In genomic region chr9:79023134-79023577, GRCh38 we compare ENCODE assay signal across 14 cellular contexts.
DNase-seq lines count a peak whose midpoint lies in the region; ATAC-seq, FAIRE-seq and TF ChIP-seq lines count a peak whose summit lies in the region.
"Had no signal": no experiment of that assay in that cellular context is flagged by ENCODE, and none has a peak within 500 bp of the region (broad histone marks: within the 10 kb centered on the region; RNA-seq: fewer than 3 reads in every experiment).

No MANE protein-coding gene starts in this region.

- no peaks in the 10 kb centered on the region for H3K9me3 ChIP-seq in astrocyte (ENCODE audit: insufficient read depth, low read depth, low read length)
- H3K9me3 ChIP-seq: upper lobe of right lung had no signal

- peak overlapping the region; percentile 93 for H3K27ac ChIP-seq in astrocyte (ENCODE audit: low read depth, low read length)
- H3K27ac ChIP-seq: upper lobe of right lung had no signal

- H3K4me2 ChIP-seq in astrocyte (ENCODE audit: low read length) = peak overlapping the region; percentile 36

- H3K27me3 ChIP-seq in astrocyte (ENCODE audit: insufficient read depth, low read length) = no peaks in the 10 kb centered on the region
- H3K27me3 ChIP-seq: upper lobe of right lung had no signal

- peak overlapping the region; percentile 86 for H3K27ac Mint-ChIP-seq in HFFc6
- peak overlapping the region; percentile 92 for H3K27ac Mint-ChIP-seq in astrocyte (ENCODE audit: unreplicated experiment)
- H3K27ac Mint-ChIP-seq in activated T-helper 1 cell treated with anti-CD3 and anti-CD28 coated beads, Interleukin-12 subunit alpha, Interleukin-12 subunit beta, Interleukin-2, Interleukin-4 antibody, amounts not matched to agents 30 ng/mL and 10 ng/mL and 1 ng/mL, durations not matched to agents 14 hours and 24 hours and 36 hours = no peak overlapping the region
- H3K27ac Mint-ChIP-seq: activated CD8-positive, alpha-beta T cell treated with anti-CD3 and anti-CD28 coated beads, Interleukin-2, amount 10 ng/mL, durations not matched to agents 7 days and 5 days had no signal

- no peaks in the 10 kb centered on the region for H3K79me2 ChIP-seq in astrocyte (ENCODE audit: insufficient read depth, low read length)

- peak overlapping the region; percentile 65 for H3K9ac ChIP-seq in astrocyte (ENCODE audit: low read length)

- no peak for ATAC-seq in omental fat pad (ENCODE audit: low FRiP score)
- ATAC-seq: activated CD8-positive, alpha-beta T cell treated with anti-CD3 and anti-CD28 coated beads, Interleukin-2, amount 10 ng/mL, durations not matched to agents 7 days and 5 days; upper lobe of right lung had no signal

- H3K4me3 ChIP-seq in astrocyte (ENCODE audit: insufficient read depth, low read depth, low read length) = no peak overlapping the region
- H3K4me3 ChIP-seq: upper lobe of right lung had no signal

- H3K36me3 ChIP-seq in astrocyte (ENCODE audit: insufficient read depth, low read length) = no peaks in the 10 kb centered on the region
- H3K36me3 ChIP-seq: upper lobe of right lung had no signal

- peak; percentile 87 for FAIRE-seq in astrocyte (lab: Jason Lieb, UNC)
- FAIRE-seq: H1 had no signal

- H3K27me3 Mint-ChIP-seq in HFFc6 (ENCODE audit: insufficient read depth) = 0 out of 2 replicates have a peak, but pooled peaks cover 2% of the 10 kb centered on the region
- no peaks in the 10 kb centered on the region for H3K27me3 Mint-ChIP-seq in astrocyte (ENCODE audit: low read depth, unreplicated experiment)
- H3K27me3 Mint-ChIP-seq in activated T-helper 1 cell treated with anti-CD3 and anti-CD28 coated beads, Interleukin-12 subunit alpha, Interleukin-12 subunit beta, Interleukin-2, Interleukin-4 antibody, amounts not matched to agents 30 ng/mL and 10 ng/mL and 1 ng/mL, durations not matched to agents 14 hours and 24 hours and 36 hours (ENCODE audit: insufficient read depth) = no peaks in the 10 kb centered on the region

- H4K20me1 ChIP-seq in astrocyte (ENCODE audit: insufficient read depth, low read length) = no peaks in the 10 kb centered on the region

- H3K36me3 Mint-ChIP-seq in HFFc6 (ENCODE audit: low read depth) (peaks cover 48% of the 10 kb centered on the region), astrocyte (ENCODE audit: low read depth, unreplicated experiment) (no peaks in the 10 kb centered on the region)
- no peaks in the 10 kb centered on the region for H3K36me3 Mint-ChIP-seq in activated T-helper 1 cell treated with anti-CD3 and anti-CD28 coated beads, Interleukin-12 subunit alpha, Interleukin-12 subunit beta, Interleukin-2, Interleukin-4 antibody, amounts not matched to agents 30 ng/mL and 10 ng/mL and 1 ng/mL, durations not matched to agents 14 hours and 24 hours and 36 hours (ENCODE audit: low read depth)

- no peaks in the 10 kb centered on the region for H3K9me3 Mint-ChIP-seq in HFFc6
- no peaks in the 10 kb centered on the region for H3K9me3 Mint-ChIP-seq in astrocyte (ENCODE audit: unreplicated experiment)
- H3K9me3 Mint-ChIP-seq in activated T-helper 1 cell treated with anti-CD3 and anti-CD28 coated beads, Interleukin-12 subunit alpha, Interleukin-12 subunit beta, Interleukin-2, Interleukin-4 antibody, amounts not matched to agents 30 ng/mL and 10 ng/mL and 1 ng/mL, durations not matched to agents 14 hours and 24 hours and 36 hours = no peaks in the 10 kb centered on the region

- intact Hi-C loops in activated T-helper 1 cell treated with anti-CD3 and anti-CD28 coated beads, Interleukin-12 subunit alpha, Interleukin-12 subunit beta, Interleukin-2, Interleukin-4 antibody, amounts not matched to agents 30 ng/mL and 10 ng/mL and 1 ng/mL, durations not matched to agents 14 hours and 24 hours and 36 hours (cut with micrococcal nuclease) = no loop called here

- no peak overlapping the region for H2AFZ ChIP-seq in astrocyte (ENCODE audit: low read depth, low read length)

- H3K4me1 Mint-ChIP-seq in HFFc6 (ENCODE audit: low read depth) (peaks cover 89% of the 10 kb centered on the region), astrocyte (ENCODE audit: low read depth, unreplicated experiment) (peaks cover 46% of the 10 kb centered on the region)
- H3K4me1 Mint-ChIP-seq in activated T-helper 1 cell treated with anti-CD3 and anti-CD28 coated beads, Interleukin-12 subunit alpha, Interleukin-12 subunit beta, Interleukin-2, Interleukin-4 antibody, amounts not matched to agents 30 ng/mL and 10 ng/mL and 1 ng/mL, durations not matched to agents 14 hours and 24 hours and 36 hours (ENCODE audit: low read depth) = no peaks in the 10 kb centered on the region

- H3K4me3 Mint-ChIP-seq in HFFc6 (no peak overlapping the region; the same call in 1 of the 2 replicates), astrocyte (ENCODE audit: unreplicated experiment) (no peak overlapping the region)
- no peak overlapping the region for H3K4me3 Mint-ChIP-seq in activated T-helper 1 cell treated with anti-CD3 and anti-CD28 coated beads, Interleukin-12 subunit alpha, Interleukin-12 subunit beta, Interleukin-2, Interleukin-4 antibody, amounts not matched to agents 30 ng/mL and 10 ng/mL and 1 ng/mL, durations not matched to agents 14 hours and 24 hours and 36 hours
- H3K4me3 Mint-ChIP-seq: activated CD8-positive, alpha-beta T cell treated with anti-CD3 and anti-CD28 coated beads, Interleukin-2, amount 10 ng/mL, durations not matched to agents 7 days and 5 days had no signal

- DNase-seq in 8988T (peak; percentile 19), HFFc6 (peak; percentile 96), astrocyte (ENCODE audit: low read depth) (peak; percentile 97), glomerular endothelial cell (ENCODE audit: extremely low read depth, low read depth, low spot score) (peak; percentile 48), superior temporal gyrus (ENCODE audit: extremely low spot score) (no peak), NCI-H1092 (lab: John Stamatoyannopoulos, UW) (no peak), omental fat pad (ENCODE audit: low spot score) (no peak)
- no peak for DNase-seq in activated T-helper 1 cell treated with anti-CD3 and anti-CD28 coated beads, Interleukin-12 subunit alpha, Interleukin-12 subunit beta, Interleukin-2, Interleukin-4 antibody, amounts not matched to agents 30 ng/mL and 10 ng/mL and 1 ng/mL, durations not matched to agents 14 hours and 24 hours and 36 hours (ENCODE audit: low spot score)
- DNase-seq: activated CD8-positive, alpha-beta T cell treated with anti-CD3 and anti-CD28 coated beads, Interleukin-2, amount 10 ng/mL, durations not matched to agents 7 days and 5 days; NCI-H524; retina; T-helper 1 cell; upper lobe of right lung had no signal

- peaks cover 22% of the 10 kb centered on the region for H3K4me1 ChIP-seq in astrocyte (ENCODE audit: insufficient read depth, low read length)
- H3K4me1 ChIP-seq: upper lobe of right lung had no signal

- TF ChIP-seq CTCF in HFFc6 (IDR thresholded peaks at IDR 0.05) = no peak
- no peak for TF ChIP-seq CTCF in astrocyte (IDR thresholded peaks at IDR 0.05; ENCODE audit: insufficient read depth, low read depth, low read length)
- TF ChIP-seq CTCF in omental fat pad (IDR thresholded peaks at IDR 0.05) = no peak

Comparison
In these comparisons a context has a peak if more than half of its experiments do, and no peak if none do; other contexts are left out.
1. DNase-seq: peak in 8988T (single experiment), HFFc6 (single experiment), astrocyte (single experiment) and glomerular endothelial cell (single experiment); none in superior temporal gyrus (single experiment), activated T-helper 1 cell treated with anti-CD3 and anti-CD28 coated beads, Interleukin-12 subunit alpha, Interleukin-12 subunit beta, Interleukin-2, Interleukin-4 antibody, amounts not matched to agents 30 ng/mL and 10 ng/mL and 1 ng/mL, durations not matched to agents 14 hours and 24 hours and 36 hours (single experiment), NCI-H1092 (single experiment) and omental fat pad (single experiment).